In the genomic region with DNA sequence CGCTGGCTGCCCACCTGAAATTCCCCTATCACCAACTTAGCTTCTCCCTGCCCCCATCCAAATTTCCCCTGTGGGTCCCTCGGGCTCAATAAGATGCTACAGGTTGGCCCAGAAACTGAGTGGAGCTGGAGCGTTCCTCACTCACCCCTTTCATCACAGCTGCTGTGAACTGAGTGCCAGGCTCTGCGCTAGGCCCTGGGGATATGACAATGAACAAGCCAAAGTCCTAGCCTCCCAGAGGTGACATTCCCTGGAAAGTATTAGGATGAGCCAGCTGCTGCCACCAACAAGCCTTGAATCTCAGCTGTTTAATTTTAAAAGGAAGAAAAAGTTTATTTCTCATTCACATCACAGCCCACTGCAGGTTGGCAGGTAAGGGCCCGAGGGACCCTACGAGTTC, we compare ENCODE assay signal across 1 cellular context.
TF ChIP-seq lines count a peak whose summit lies in the region.

No MANE protein-coding gene starts in this region.

TF ChIP-seq in HepG2, 621 proteins besides CTCF, POLR2A, EP300 and RAD21 (continued from another document):
- TF ChIP-seq, protein P1, sequence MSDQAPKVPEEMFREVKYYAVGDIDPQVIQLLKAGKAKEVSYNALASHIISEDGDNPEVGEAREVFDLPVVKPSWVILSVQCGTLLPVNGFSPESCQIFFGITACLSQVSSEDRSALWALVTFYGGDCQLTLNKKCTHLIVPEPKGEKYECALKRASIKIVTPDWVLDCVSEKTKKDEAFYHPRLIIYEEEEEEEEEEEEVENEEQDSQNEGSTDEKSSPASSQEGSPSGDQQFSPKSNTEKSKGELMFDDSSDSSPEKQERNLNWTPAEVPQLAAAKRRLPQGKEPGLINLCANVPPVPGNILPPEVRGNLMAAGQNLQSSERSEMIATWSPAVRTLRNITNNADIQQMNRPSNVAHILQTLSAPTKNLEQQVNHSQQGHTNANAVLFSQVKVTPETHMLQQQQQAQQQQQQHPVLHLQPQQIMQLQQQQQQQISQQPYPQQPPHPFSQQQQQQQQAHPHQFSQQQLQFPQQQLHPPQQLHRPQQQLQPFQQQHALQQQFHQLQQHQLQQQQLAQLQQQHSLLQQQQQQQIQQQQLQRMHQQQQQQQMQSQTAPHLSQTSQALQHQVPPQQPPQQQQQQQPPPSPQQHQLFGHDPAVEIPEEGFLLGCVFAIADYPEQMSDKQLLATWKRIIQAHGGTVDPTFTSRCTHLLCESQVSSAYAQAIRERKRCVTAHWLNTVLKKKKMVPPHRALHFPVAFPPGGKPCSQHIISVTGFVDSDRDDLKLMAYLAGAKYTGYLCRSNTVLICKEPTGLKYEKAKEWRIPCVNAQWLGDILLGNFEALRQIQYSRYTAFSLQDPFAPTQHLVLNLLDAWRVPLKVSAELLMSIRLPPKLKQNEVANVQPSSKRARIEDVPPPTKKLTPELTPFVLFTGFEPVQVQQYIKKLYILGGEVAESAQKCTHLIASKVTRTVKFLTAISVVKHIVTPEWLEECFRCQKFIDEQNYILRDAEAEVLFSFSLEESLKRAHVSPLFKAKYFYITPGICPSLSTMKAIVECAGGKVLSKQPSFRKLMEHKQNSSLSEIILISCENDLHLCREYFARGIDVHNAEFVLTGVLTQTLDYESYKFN (CRISPR knock-in tag; conservative IDR thresholded peaks at IDR 0.05), result no peak
- no peak for TF ChIP-seq BCL6 (CRISPR knock-in tag; IDR thresholded peaks at IDR 0.05)
- TF ChIP-seq ZNF788 (CRISPR knock-in tag; IDR thresholded peaks at IDR 0.05; ENCODE audit: borderline replicate concordance), result no peak
- no peak for TF ChIP-seq PHF20 (CRISPR knock-in tag; IDR thresholded peaks at IDR 0.05)
- TF ChIP-seq, protein P2, sequence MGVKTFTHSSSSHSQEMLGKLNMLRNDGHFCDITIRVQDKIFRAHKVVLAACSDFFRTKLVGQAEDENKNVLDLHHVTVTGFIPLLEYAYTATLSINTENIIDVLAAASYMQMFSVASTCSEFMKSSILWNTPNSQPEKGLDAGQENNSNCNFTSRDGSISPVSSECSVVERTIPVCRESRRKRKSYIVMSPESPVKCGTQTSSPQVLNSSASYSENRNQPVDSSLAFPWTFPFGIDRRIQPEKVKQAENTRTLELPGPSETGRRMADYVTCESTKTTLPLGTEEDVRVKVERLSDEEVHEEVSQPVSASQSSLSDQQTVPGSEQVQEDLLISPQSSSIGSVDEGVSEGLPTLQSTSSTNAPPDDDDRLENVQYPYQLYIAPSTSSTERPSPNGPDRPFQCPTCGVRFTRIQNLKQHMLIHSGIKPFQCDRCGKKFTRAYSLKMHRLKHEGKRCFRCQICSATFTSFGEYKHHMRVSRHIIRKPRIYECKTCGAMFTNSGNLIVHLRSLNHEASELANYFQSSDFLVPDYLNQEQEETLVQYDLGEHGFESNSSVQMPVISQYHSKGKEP (CRISPR knock-in tag; IDR thresholded peaks at IDR 0.05), result no peak
- no peak for TF ChIP-seq YEATS4 (CRISPR knock-in tag; IDR thresholded peaks at IDR 0.05; ENCODE audit: borderline replicate concordance)
- TF ChIP-seq KLF9 (CRISPR knock-in tag; IDR thresholded peaks at IDR 0.05; ENCODE audit: low read depth), result no peak
- TF ChIP-seq CHD2 (IDR thresholded peaks at IDR 0.05; ENCODE audit: low read depth, low read length), result no peak
- TF ChIP-seq, protein P3, sequence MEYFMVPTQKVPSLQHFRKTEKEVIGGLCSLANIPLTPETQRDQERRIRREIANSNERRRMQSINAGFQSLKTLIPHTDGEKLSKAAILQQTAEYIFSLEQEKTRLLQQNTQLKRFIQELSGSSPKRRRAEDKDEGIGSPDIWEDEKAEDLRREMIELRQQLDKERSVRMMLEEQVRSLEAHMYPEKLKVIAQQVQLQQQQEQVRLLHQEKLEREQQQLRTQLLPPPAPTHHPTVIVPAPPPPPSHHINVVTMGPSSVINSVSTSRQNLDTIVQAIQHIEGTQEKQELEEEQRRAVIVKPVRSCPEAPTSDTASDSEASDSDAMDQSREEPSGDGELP (IDR thresholded peaks at IDR 0.05; ENCODE audit: borderline replicate concordance, low read depth), result no peak
